Comparison of ENCODE assay signal across 8 cellular contexts in the genomic region with DNA sequence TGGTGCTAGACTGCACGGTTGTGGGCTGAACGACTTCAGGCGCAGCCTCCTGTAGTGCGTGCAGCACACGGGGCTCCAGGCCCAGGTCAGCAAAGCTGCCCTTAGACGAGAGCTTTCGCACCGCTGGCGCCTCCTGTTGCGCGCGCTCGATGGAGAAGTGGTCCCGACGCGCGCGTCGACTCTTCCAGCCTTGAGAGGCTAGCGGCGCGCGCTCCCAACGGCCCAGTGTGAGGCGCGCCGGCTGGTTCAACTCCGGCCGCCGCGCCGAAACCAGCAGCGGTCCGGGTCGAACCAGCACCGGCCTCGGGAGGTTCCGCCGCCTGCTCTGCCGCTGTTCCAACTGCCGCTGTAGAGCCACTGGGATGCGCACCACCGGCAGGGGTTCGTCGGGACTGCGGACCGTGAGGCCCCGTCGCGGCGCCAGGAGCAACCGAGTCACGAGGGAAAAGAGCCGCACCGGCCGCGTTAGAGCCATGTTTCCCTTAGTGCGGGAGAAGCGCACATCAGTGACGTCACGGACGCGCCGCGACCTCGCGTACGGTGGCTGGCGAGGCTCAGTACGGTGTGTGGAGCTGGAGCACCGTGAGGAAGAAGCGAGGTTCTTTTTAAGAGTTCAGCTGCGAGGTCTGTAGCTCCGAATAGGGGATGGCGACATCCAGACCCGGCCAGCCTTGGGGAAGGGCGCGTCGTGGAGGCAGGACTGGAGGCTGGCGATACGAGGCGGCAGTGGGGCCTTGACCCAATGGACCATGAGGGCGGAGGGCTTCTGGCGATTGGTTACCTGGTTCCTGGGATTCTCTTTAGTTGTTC. TPM values are rescaled to one million over a fixed set of nuclear protein-coding genes. Genes with fewer than 3 reads are reported as not detected.
DNase-seq lines count a peak whose midpoint lies in the region; ATAC-seq, FAIRE-seq and TF ChIP-seq lines count a peak whose summit lies in the region.

A gene with protein sequence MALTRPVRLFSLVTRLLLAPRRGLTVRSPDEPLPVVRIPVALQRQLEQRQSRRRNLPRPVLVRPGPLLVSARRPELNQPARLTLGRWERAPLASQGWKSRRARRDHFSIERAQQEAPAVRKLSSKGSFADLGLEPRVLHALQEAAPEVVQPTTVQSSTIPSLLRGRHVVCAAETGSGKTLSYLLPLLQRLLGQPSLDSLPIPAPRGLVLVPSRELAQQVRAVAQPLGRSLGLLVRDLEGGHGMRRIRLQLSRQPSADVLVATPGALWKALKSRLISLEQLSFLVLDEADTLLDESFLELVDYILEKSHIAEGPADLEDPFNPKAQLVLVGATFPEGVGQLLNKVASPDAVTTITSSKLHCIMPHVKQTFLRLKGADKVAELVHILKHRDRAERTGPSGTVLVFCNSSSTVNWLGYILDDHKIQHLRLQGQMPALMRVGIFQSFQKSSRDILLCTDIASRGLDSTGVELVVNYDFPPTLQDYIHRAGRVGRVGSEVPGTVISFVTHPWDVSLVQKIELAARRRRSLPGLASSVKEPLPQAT (minus strand): TSS at position 505 of the 810 bp plus-strand sequence. CDS start 30 bp downstream, at position 475.
A gene (plus strand): TSS at position 557 of the 810 bp plus-strand sequence. CDS start 14,740 bp downstream, outside the sequence.

- peak within 1 kb of the TSS; percentile 83 to 90 (median 86) for H3K27ac ChIP-seq in esophagus muscularis mucosa (replicated peaks in 1 of 4)
- peak within 1 kb of the TSS; percentile 94 for H3K27ac ChIP-seq in muscle layer of duodenum (ENCODE audit: low read length)

- H3K4me1 ChIP-seq in esophagus muscularis mucosa = peaks cover 26 to 37% (median 30%) of the 10 kb centered on the region in 4 donors
- peaks cover 10 to 28% of the 10 kb centered on the region in 2 donors for H3K4me1 ChIP-seq in muscle layer of duodenum (ENCODE audit: control insufficient read depth in 1 of 2, insufficient read depth in 2 of 2, low read length in 2 of 2)

- H3K27me3 ChIP-seq in esophagus muscularis mucosa (no peaks in the 10 kb centered on the region), muscle layer of duodenum (ENCODE audit: low read depth, low read length) (no peaks in the 10 kb centered on the region)

- TF ChIP-seq CTCF in esophagus muscularis mucosa (IDR thresholded peaks at IDR 0.05) = peak in 1 of 3 experiments; percentile 27

- TF ChIP-seq EP300 in esophagus muscularis mucosa (IDR thresholded peaks at IDR 0.05) = no peak

- H3K9me3 ChIP-seq in esophagus muscularis mucosa (no peaks in the 10 kb centered on the region), muscle layer of duodenum (ENCODE audit: control insufficient read depth in 1 of 2, low read length in 2 of 2) (no peaks in the 10 kb centered on the region)

- H3K36me3 ChIP-seq in esophagus muscularis mucosa = peaks cover 0 to 33% (median 18%) of the 10 kb centered on the region in 4 donors
- peaks cover 0 to 12% of the 10 kb centered on the region in 2 donors for H3K36me3 ChIP-seq in muscle layer of duodenum (ENCODE audit: control insufficient read depth in 1 of 2, insufficient read depth in 2 of 2, low read length in 2 of 2)

- FAIRE-seq in RCC 7860 (lab: Jason Lieb, UNC) = no peak

- intact Hi-C loops in esophagus muscularis mucosa (cut with DNase I) = no loop called here

- H3K4me3 ChIP-seq in esophagus muscularis mucosa = peak within 1 kb of the TSS; percentile 74 to 97 (median 87)
- H3K4me3 ChIP-seq in muscle layer of duodenum (ENCODE audit: low read depth in 1 of 2, low read length in 2 of 2) = peak within 1 kb of the TSS; percentile 82 to 100

- TF ChIP-seq POLR2A in esophagus muscularis mucosa (IDR thresholded peaks at IDR 0.05; ENCODE audit: low read depth) = no peak

- DNase-seq in DMS153 treated with DMSO at 0.1 percent for 48 hours (lab: John Stamatoyannopoulos, UW; ENCODE audit: unreplicated experiment) = peak; percentile 63
- DNase-seq in KG1 (lab: John Stamatoyannopoulos, UW) = peak; percentile 91
- DNase-seq in RCC 7860 (ENCODE audit: low spot score) = peak; percentile 70
- peak; percentile 98 to 99 for DNase-seq in activated T-cell treated with anti-CD3 and anti-CD28 coated beads, Interleukin-2, amount 50 U/mL, for 48 hours
- DNase-seq in esophagus muscularis mucosa (ENCODE audit: extremely low spot score) = peak; percentile 98
- DNase-seq in stimulated activated CD8-positive, alpha-beta memory T cell treated with anti-CD3 and anti-CD28 coated beads, Interleukin-7, amount 100 ng/mL, for 1 hour (ENCODE audit: low read depth in 2 of 2) = peak; percentile 94 to 95

- WGBS in esophagus muscularis mucosa = 0% methylated on average over 29 of the region's 84 CpGs

- ATAC-seq in GM21619 (IDR thresholded peaks at IDR 0.05; ENCODE audit: unreplicated experiment) = peak; percentile 53

RNA-seq across cellular contexts. Expression of the first gene that starts in this region (rescaled TPM):
- total RNA-seq in esophagus muscularis mucosa = 10 to 100 TPM in 1 of 4 donors, 1 to 10 TPM in 3; 5.0 to 10.1 (median 8.4) TPM

RNA-seq across cellular contexts. Expression of the second gene that starts in this region (rescaled TPM):
- 10 to 100 TPM in 1 of 4 donors, 1 to 10 TPM in 3; 8.4 to 12.5 (median 9.7) TPM for total RNA-seq in esophagus muscularis mucosa

Comparison
In these comparisons a context has a peak if more than half of its experiments do, and no peak if none do; other contexts are left out.
1. Peak in every context shown above with its lines: DNase-seq, ATAC-seq, H3K4me3 ChIP-seq and H3K27ac ChIP-seq.